Comparison of ENCODE assay signal across 10 cellular contexts in the genomic region with DNA sequence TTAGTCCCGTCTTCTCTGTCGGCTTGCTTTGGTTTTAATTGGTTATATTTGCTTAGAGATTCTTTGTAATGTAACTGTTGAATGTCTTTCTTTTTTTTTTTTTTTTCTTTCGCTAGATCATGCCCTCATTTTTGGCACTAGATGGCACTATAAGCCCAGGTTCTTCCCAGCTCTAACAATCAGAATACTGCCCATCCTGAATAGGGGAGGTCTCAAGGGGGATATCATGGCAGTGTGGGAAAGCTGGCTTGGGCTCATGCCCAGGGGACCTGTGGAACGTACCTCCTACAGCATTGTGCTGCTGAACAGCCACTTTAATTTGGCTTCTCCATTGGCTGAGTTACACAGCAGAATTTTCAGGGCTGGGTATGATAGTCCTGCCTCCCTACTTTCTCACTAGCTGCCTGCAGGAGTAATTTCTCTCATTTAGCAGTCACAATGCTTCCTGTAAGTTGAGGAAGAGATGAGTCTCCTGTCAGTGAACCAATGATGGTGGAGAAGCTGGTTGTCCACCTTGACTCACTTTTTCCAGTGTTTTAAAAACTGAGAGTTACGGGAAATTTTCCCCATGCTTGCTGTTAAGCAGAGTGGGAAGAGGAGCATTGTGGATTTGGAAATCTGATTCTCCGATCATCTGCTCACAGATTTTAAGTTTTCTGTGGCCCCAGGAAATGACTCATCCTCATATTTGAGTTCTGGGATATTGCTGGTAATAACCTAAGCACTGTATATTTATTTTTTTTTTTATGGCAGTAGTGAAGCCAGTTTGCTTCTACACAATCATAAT. TPM values are rescaled to one million over a fixed set of nuclear protein-coding genes. Genes with fewer than 3 reads are reported as not detected.
A peak's percentile ranks its signal among the peaks of the same experiment; 100 is the strongest.
DNase-seq lines count a peak whose midpoint lies in the region; ATAC-seq, FAIRE-seq and TF ChIP-seq lines count a peak whose summit lies in the region.
"Had no signal": no experiment of that assay in that cellular context is flagged by ENCODE, and none has a peak within 500 bp of the region (broad histone marks: within the 10 kb centered on the region; RNA-seq: fewer than 3 reads in every experiment).

No MANE protein-coding gene starts in this region.

- TF ChIP-seq EP300 in HepG2 (IDR thresholded peaks at IDR 0.05; ENCODE audit: low read depth in 2 of 2, low read length in 2 of 2) (no peak), HepG2 (CRISPR knock-in tag; IDR thresholded peaks at IDR 0.05; ENCODE audit: borderline replicate concordance) (no peak), ovary (IDR thresholded peaks at IDR 0.05) (no peak)

- no peak overlapping the region for H3K27ac ChIP-seq in HepG2 (ENCODE audit: extremely low read length, insufficient read depth, low read length)
- no peak overlapping the region for H3K27ac ChIP-seq in ovary

- ATAC-seq in HepG2 = peak; percentile 99
- no peak for ATAC-seq in activated T-cell treated with anti-CD3 and anti-CD28 coated beads, Interleukin-2, amount 50 U/mL, for 4 hours

- TF ChIP-seq POLR2A in HepG2 (IDR thresholded peaks at IDR 0.05; ENCODE audit: insufficient read depth in 1 of 2, low read depth in 2 of 2, low read length in 2 of 2) = no peak
- no peak for TF ChIP-seq POLR2A in ovary (IDR thresholded peaks at IDR 0.05)

- intact Hi-C loops in activated T-helper 1 cell treated with anti-CD3 and anti-CD28 coated beads, Interleukin-12 subunit alpha, Interleukin-12 subunit beta, Interleukin-2, Interleukin-4 antibody, amounts not matched to agents 30 ng/mL and 10 ng/mL and 1 ng/mL, durations not matched to agents 14 hours and 24 hours and 36 hours (cut with micrococcal nuclease) = loop anchor here (5.0 kb wide), 1 partner anchor 201 kb away; no protein-coding TSS in a partner anchor
- intact Hi-C loops in HepG2 (cut with micrococcal nuclease; ENCODE audit: unreplicated experiment) (loop anchor here (1.0 kb wide), 4 partner anchors 69 to 200 kb away; partner anchors contain the start of gene VSNL1), cardiac septum (cut with DNase I) (loop anchor here (2.0 kb wide), 1 partner anchor 202 kb away; no protein-coding TSS in a partner anchor), ovary (cut with DNase I) (no loop called here)

- peaks cover 4% of the 10 kb centered on the region for H3K9me3 Mint-ChIP-seq in activated T-helper 1 cell treated with anti-CD3 and anti-CD28 coated beads, Interleukin-12 subunit alpha, Interleukin-12 subunit beta, Interleukin-2, Interleukin-4 antibody, amounts not matched to agents 30 ng/mL and 10 ng/mL and 1 ng/mL, durations not matched to agents 14 hours and 24 hours and 36 hours
- H3K9me3 Mint-ChIP-seq in activated T-cell treated with anti-CD3 and anti-CD28 coated beads, Interleukin-2, amount 50 U/mL, for 4 hours = peaks cover 35% of the 10 kb centered on the region

- H3K4me3 ChIP-seq in HepG2 (replicated peaks in 1 of 3; ENCODE audit: insufficient read depth in 1 of 3, low read depth in 2 of 3, low read length in 3 of 3) (no peak overlapping the region), ovary (no peak overlapping the region)

- H3K79me2 ChIP-seq in HepG2 (ENCODE audit: insufficient read depth, low read length) = no peaks in the 10 kb centered on the region

- in situ Hi-C loops in KBM-7 (cut with MboI; ENCODE audit: low pct_unique_long_range_greater_than_20kb, low sequenced_read_pairs) (no loop called here), HepG2 (cut with HindIII; ENCODE audit: extremely low pct_ligation_motif_present, low pct_unique_long_range_greater_than_20kb) (loop anchor here (5.0 to 10.0 kb wide), 3 partner anchors 101 to 201 kb away; no protein-coding TSS in a partner anchor)

- H3K4me1 ChIP-seq in HepG2 (ENCODE audit: insufficient read depth, low read length) (peaks cover 6% of the 10 kb centered on the region; the same call in 1 of the 2 replicates), ovary (ENCODE audit: insufficient read depth) (no peaks in the 10 kb centered on the region)

- no peak overlapping the region for H2AFZ ChIP-seq in HepG2 (ENCODE audit: low read length)

- no peaks in the 10 kb centered on the region for H3K27me3 ChIP-seq in HepG2 (ENCODE audit: control insufficient read depth in 1 of 2, insufficient read depth in 2 of 2, low read length in 2 of 2)
- no peaks in the 10 kb centered on the region for H3K27me3 ChIP-seq in ovary

- H3K4me3 Mint-ChIP-seq in activated T-helper 1 cell treated with anti-CD3 and anti-CD28 coated beads, Interleukin-12 subunit alpha, Interleukin-12 subunit beta, Interleukin-2, Interleukin-4 antibody, amounts not matched to agents 30 ng/mL and 10 ng/mL and 1 ng/mL, durations not matched to agents 14 hours and 24 hours and 36 hours = no peak overlapping the region
- no peak overlapping the region for H3K4me3 Mint-ChIP-seq in activated T-cell treated with anti-CD3 and anti-CD28 coated beads, Interleukin-2, amount 50 U/mL, for 4 hours

- CTCF ChIA-PET in HepG2 (lab: Yijun Ruan, JAX; ENCODE audit: low intra/inter-chr PET ratio, low total read pairs) = interaction anchor here (0.6 to 4.4 kb wide), 7 partner anchors 9 to 328 kb away, joined by 3 to 61 read pairs (median 7); no protein-coding TSS in a partner anchor

- H3K4me2 ChIP-seq in HepG2 (ENCODE audit: low read depth, low read length) = 0 out of 2 replicates have a peak overlapping the region, but pooled peaks have one; percentile 3

- POLR2A ChIA-PET in HepG2 (lab: Yijun Ruan, JAX) = interaction anchor here (1.5 kb wide), 1 partner anchor 69 kb away, joined by 6 read pairs; the partner anchor contains the start of gene VSNL1

- peak overlapping the region; percentile 14 for H3K27ac Mint-ChIP-seq in activated T-helper 1 cell treated with anti-CD3 and anti-CD28 coated beads, Interleukin-12 subunit alpha, Interleukin-12 subunit beta, Interleukin-2, Interleukin-4 antibody, amounts not matched to agents 30 ng/mL and 10 ng/mL and 1 ng/mL, durations not matched to agents 14 hours and 24 hours and 36 hours

- no peaks in the 10 kb centered on the region for H3K27me3 Mint-ChIP-seq in activated T-helper 1 cell treated with anti-CD3 and anti-CD28 coated beads, Interleukin-12 subunit alpha, Interleukin-12 subunit beta, Interleukin-2, Interleukin-4 antibody, amounts not matched to agents 30 ng/mL and 10 ng/mL and 1 ng/mL, durations not matched to agents 14 hours and 24 hours and 36 hours (ENCODE audit: insufficient read depth)
- H3K27me3 Mint-ChIP-seq in activated T-cell treated with anti-CD3 and anti-CD28 coated beads, Interleukin-2, amount 50 U/mL, for 4 hours (ENCODE audit: low read depth) = no peaks in the 10 kb centered on the region

- no peak overlapping the region for H3K9ac ChIP-seq in HepG2 (ENCODE audit: insufficient read depth, low read depth, low read length)

- H3K4me1 Mint-ChIP-seq in activated T-helper 1 cell treated with anti-CD3 and anti-CD28 coated beads, Interleukin-12 subunit alpha, Interleukin-12 subunit beta, Interleukin-2, Interleukin-4 antibody, amounts not matched to agents 30 ng/mL and 10 ng/mL and 1 ng/mL, durations not matched to agents 14 hours and 24 hours and 36 hours (ENCODE audit: low read depth) = no peaks in the 10 kb centered on the region
- H3K4me1 Mint-ChIP-seq in activated T-cell treated with anti-CD3 and anti-CD28 coated beads, Interleukin-2, amount 50 U/mL, for 4 hours (ENCODE audit: low read depth) = no peaks in the 10 kb centered on the region

- BruUV-seq in HepG2 (replicated peaks; lab: Mats Ljungman, UMichigan) = no TSS peak

- 29% methylated on average over 6 of the region's 6 CpGs for WGBS in HepG2 (ENCODE audit: low lambda C conversion rate)
- 77 to 79% (median 77%) methylated on average over 6 of the region's 6 CpGs for WGBS in ovary, 3 donors

- H3K36me3 ChIP-seq in HepG2 (replicated peaks in 1 of 2; ENCODE audit: control insufficient read depth in 1 of 2, insufficient read depth in 2 of 2, low read length in 2 of 2) (no peaks in the 10 kb centered on the region), ovary (no peaks in the 10 kb centered on the region)

- TF ChIP-seq CTCF in HepG2 (CRISPR knock-in tag; IDR thresholded peaks at IDR 0.05) (peak; percentile 88), ovary (IDR thresholded peaks at IDR 0.05) (no peak)

- peak; percentile 87 for TF ChIP-seq RAD21 in HepG2 (CRISPR knock-in tag; IDR thresholded peaks at IDR 0.05)

- no peaks in the 10 kb centered on the region for H3K36me3 Mint-ChIP-seq in activated T-helper 1 cell treated with anti-CD3 and anti-CD28 coated beads, Interleukin-12 subunit alpha, Interleukin-12 subunit beta, Interleukin-2, Interleukin-4 antibody, amounts not matched to agents 30 ng/mL and 10 ng/mL and 1 ng/mL, durations not matched to agents 14 hours and 24 hours and 36 hours (ENCODE audit: low read depth)
- no peaks in the 10 kb centered on the region for H3K36me3 Mint-ChIP-seq in activated T-cell treated with anti-CD3 and anti-CD28 coated beads, Interleukin-2, amount 50 U/mL, for 4 hours (ENCODE audit: insufficient read depth)

- DNase-seq in DMS114 treated with DMSO at 0.1 percent for 48 hours (lab: John Stamatoyannopoulos, UW; ENCODE audit: unreplicated experiment) = peak; percentile 19
- DNase-seq in KBM-7 = peak; percentile 45
- DNase-seq in activated T-helper 1 cell treated with anti-CD3 and anti-CD28 coated beads, Interleukin-12 subunit alpha, Interleukin-12 subunit beta, Interleukin-2, Interleukin-4 antibody, amounts not matched to agents 30 ng/mL and 10 ng/mL and 1 ng/mL, durations not matched to agents 14 hours and 24 hours and 36 hours (ENCODE audit: low spot score) = no peak
- DNase-seq in HepG2 (ENCODE audit: low spot score) = peak; percentile 71
- no peak for DNase-seq in occipital lobe (lab: John Stamatoyannopoulos, UW)
- no peak for DNase-seq in cardiac septum (ENCODE audit: low spot score)
- no peak for DNase-seq in ovary
- no peak for DNase-seq in activated T-cell treated with anti-CD3 and anti-CD28 coated beads, Interleukin-2, amount 50 U/mL, for 4 hours

- peak; percentile 12 for FAIRE-seq in HepG2 (lab: Jason Lieb, UNC)
- FAIRE-seq: islet of Langerhans, TTC549 had no signal

- H4K20me1 ChIP-seq in HepG2 (ENCODE audit: insufficient read depth, low read length) = no peaks in the 10 kb centered on the region

- peaks cover 28% of the 10 kb centered on the region for H3K9me3 ChIP-seq in HepG2 (ENCODE audit: low read length)
- no peaks in the 10 kb centered on the region for H3K9me3 ChIP-seq in ovary

RNA-seq across cellular contexts. Expression of gene RAD51AP2, which starts 47.2 kb away (rescaled TPM):
- not detected in 2 replicates for total RNA-seq in activated T-helper 1 cell treated with anti-CD3 and anti-CD28 coated beads, Interleukin-12 subunit alpha, Interleukin-12 subunit beta, Interleukin-2, Interleukin-4 antibody, amounts not matched to agents 30 ng/mL and 10 ng/mL and 1 ng/mL, durations not matched to agents 14 hours and 24 hours and 36 hours
- total RNA-seq in HepG2 (2016; rRNA removed; fragmentation: Illumina TruSeq; extraction: Trizol) = 0.07 and 0.11 TPM in 2 replicates
- total RNA-seq in HepG2 (2016; cell fraction: cytosol; rRNA removed; fragmentation: Illumina TruSeq; extraction: Trizol; ENCODE audit: low read depth) = not detected in 2 replicates
- 0.06 and 0.07 TPM in 2 replicates for total RNA-seq in HepG2 (2016; cell fraction: insoluble cytoplasmic fraction; rRNA removed; fragmentation: Illumina TruSeq; extraction: Trizol)
- total RNA-seq in HepG2 (2016; cell fraction: membrane; rRNA removed; fragmentation: Illumina TruSeq; extraction: Trizol) = 0.06 and 0.07 TPM in 2 replicates
- total RNA-seq in HepG2 (2016; cell fraction: nucleus; rRNA removed; fragmentation: Illumina TruSeq; extraction: Trizol) = 0.25 and 0.34 TPM in 2 replicates
- 0.05 and 0.12 TPM in 2 replicates for polyA plus RNA-seq in HepG2 (2011; rRNA removed)
- 0.03 TPM in 1 of 2 replicates, not detected in the other for polyA plus RNA-seq in HepG2 (2011; cell fraction: cytosol; rRNA removed)
- 0.23 and 0.24 TPM in 2 replicates for polyA plus RNA-seq in HepG2 (2011; cell fraction: nucleus; rRNA removed)
- 0.15 and 0.21 TPM in 2 replicates for polyA plus RNA-seq in HepG2 (2012)
- polyA plus RNA-seq in HepG2 (2016; cell fraction: cytosol; fragmentation: Illumina TruSeq; extraction: Trizol; ENCODE audit: low read depth) = not detected in 2 replicates
- 0.12 TPM in 1 of 2 replicates, not detected in the other for polyA plus RNA-seq in HepG2 (2016; cell fraction: insoluble cytoplasmic fraction; fragmentation: Illumina TruSeq; extraction: Trizol; ENCODE audit: low read depth)
- 0.03 TPM in 1 of 2 replicates, not detected in the other for polyA plus RNA-seq in HepG2 (2016; cell fraction: membrane; fragmentation: Illumina TruSeq; extraction: Trizol; ENCODE audit: low read depth)
- polyA plus RNA-seq in HepG2 (2016; cell fraction: nucleus; fragmentation: Illumina TruSeq; extraction: Trizol; ENCODE audit: insufficient read depth, low read depth) = 0.59 and 0.79 TPM in 2 replicates
- not detected in 2 replicates for polyA minus RNA-seq in HepG2 (2011; rRNA and poly(A)+ RNA removed; ENCODE audit: low replicate concordance)
- polyA minus RNA-seq in HepG2 (2011; cell fraction: cytosol; rRNA and poly(A)+ RNA removed) = not detected in 2 replicates
- polyA minus RNA-seq in HepG2 (2011; cell fraction: nucleus; rRNA and poly(A)+ RNA removed) = 0.77 and 1.1 TPM in 2 replicates
- total RNA-seq in occipital lobe = 0.47 TPM
- 0.43 TPM for total RNA-seq in cardiac septum
- under 1 TPM; 0.05 to 0.24 (median 0.10) TPM for total RNA-seq in ovary
- under 1 TPM; 0.02 to 0.05 TPM for polyA plus RNA-seq in ovary
- not detected for total RNA-seq in activated T-cell treated with anti-CD3 and anti-CD28 coated beads, Interleukin-2, amount 50 U/mL, for 4 hours

Comparison
In these comparisons a context has a peak if more than half of its experiments do, and no peak if none do; other contexts are left out.
1. DNase-seq: peak in DMS114 treated with DMSO at 0.1 percent for 48 hours (single experiment), KBM-7 (single experiment) and HepG2 (single experiment); none in activated T-helper 1 cell treated with anti-CD3 and anti-CD28 coated beads, Interleukin-12 subunit alpha, Interleukin-12 subunit beta, Interleukin-2, Interleukin-4 antibody, amounts not matched to agents 30 ng/mL and 10 ng/mL and 1 ng/mL, durations not matched to agents 14 hours and 24 hours and 36 hours (single experiment), occipital lobe (single experiment), cardiac septum (single experiment), ovary (0 of 5) and activated T-cell treated with anti-CD3 and anti-CD28 coated beads, Interleukin-2, amount 50 U/mL, for 4 hours (single experiment).
2. intact Hi-C loops: an anchor here in activated T-helper 1 cell treated with anti-CD3 and anti-CD28 coated beads, Interleukin-12 subunit alpha, Interleukin-12 subunit beta, Interleukin-2, Interleukin-4 antibody, amounts not matched to agents 30 ng/mL and 10 ng/mL and 1 ng/mL, durations not matched to agents 14 hours and 24 hours and 36 hours (5.0 kb wide), HepG2 (1.0 kb wide) and cardiac septum (2.0 kb wide); none called in ovary.